In the genomic region with DNA sequence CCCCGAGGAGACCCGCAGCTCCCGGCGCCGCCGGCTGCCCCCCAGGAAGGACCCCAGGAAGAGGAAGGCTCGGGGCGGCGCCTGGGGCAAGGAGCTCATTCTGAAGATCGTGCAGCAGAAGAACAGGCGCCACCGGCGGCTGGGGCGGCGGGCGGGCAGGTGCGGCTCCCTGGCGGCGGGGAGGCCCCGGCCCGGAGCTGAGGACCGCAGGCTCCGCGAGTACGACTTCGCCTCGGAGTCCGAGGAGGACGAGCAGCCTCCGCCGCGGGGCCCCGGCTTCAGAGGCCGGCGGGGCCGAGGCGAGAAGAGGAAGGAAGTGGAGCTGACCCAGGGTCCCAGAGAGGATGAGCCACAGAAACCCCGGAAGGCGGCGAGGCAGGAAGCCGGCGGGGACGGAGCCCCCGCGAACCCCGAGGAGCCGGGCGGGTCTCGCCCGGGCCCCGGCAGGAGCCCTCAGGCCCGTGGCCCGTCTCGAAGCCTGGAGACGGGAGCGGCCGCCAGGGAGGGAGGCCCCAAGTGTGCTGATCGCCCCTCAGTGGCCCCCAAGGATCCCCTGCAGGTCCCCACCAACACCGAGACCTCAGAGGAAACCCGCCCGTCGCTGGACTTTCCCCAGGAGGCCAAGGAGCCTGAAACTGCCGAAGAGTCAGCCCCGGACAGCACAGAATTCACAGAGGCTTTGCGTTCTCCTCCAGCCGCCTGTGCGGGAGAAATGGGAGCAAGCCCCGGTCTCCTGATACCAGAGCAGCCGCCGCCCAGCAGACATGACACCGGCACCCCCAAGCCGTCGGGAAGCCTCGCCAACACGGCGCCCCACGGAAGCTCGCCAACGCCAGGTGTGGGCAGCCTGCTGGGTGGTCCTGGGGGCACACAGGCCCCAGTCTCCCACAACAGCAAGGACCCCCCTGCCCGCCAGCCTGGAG, we compare ENCODE assay signal across 8 cellular contexts. TPM values are rescaled to one million over a fixed set of nuclear protein-coding genes. Genes with fewer than 3 reads are reported as not detected.
DNase-seq lines count a peak whose midpoint lies in the region; ATAC-seq and TF ChIP-seq lines count a peak whose summit lies in the region.

No MANE protein-coding gene starts in this region.

- peak overlapping the region; percentile 62; the same call in 1 of the 2 replicates for H2AFZ ChIP-seq in OCI-LY3 (ENCODE audit: low read depth, low read length)

- TF ChIP-seq CTCF in OCI-LY3 (IDR thresholded peaks at IDR 0.05; ENCODE audit: low read depth, low read length) = no peak
- no peak for TF ChIP-seq CTCF in left lung (IDR thresholded peaks at IDR 0.05)
- TF ChIP-seq CTCF in chondrocyte (IDR thresholded peaks at IDR 0.05) = no peak

- peak; percentile 77 for DNase-seq in activated naive CD8-positive, alpha-beta T cell treated with anti-CD3 and anti-CD28 coated beads, Interleukin-2, amount 10 ng/mL, durations not matched to agents 7 days and 5 days
- no peak for DNase-seq in left lung
- DNase-seq in stimulated activated naive CD8-positive, alpha-beta T cell treated with anti-CD3 and anti-CD28 coated beads, Interleukin-15, Interleukin-2, amounts not matched to agents 100 U/mL and 50 U/mL, for 24 hours = peak; percentile 60
- no peak for DNase-seq in SW480 (ENCODE audit: low spot score)
- no peak for DNase-seq in chondrocyte (ENCODE audit: low spot score)

- peaks cover 4% of the 10 kb centered on the region for H3K4me1 Mint-ChIP-seq in activated naive CD8-positive, alpha-beta T cell treated with anti-CD3 and anti-CD28 coated beads, Interleukin-2, amount 10 ng/mL, durations not matched to agents 7 days and 5 days
- no peaks in the 10 kb centered on the region for H3K4me1 Mint-ChIP-seq in chondrocyte (ENCODE audit: low read depth)

- H3K36me3 Mint-ChIP-seq in activated naive CD8-positive, alpha-beta T cell treated with anti-CD3 and anti-CD28 coated beads, Interleukin-2, amount 10 ng/mL, durations not matched to agents 7 days and 5 days = no peaks in the 10 kb centered on the region
- peaks cover 3% of the 10 kb centered on the region for H3K36me3 Mint-ChIP-seq in chondrocyte (ENCODE audit: low read depth)

- H3K4me2 ChIP-seq in OCI-LY3 (ENCODE audit: low read length) = peak overlapping the region; percentile 79

- H3K9ac ChIP-seq in OCI-LY3 (ENCODE audit: low read length) = peak overlapping the region; percentile 57

- no peaks in the 10 kb centered on the region for H3K9me3 ChIP-seq in OCI-LY3 (ENCODE audit: insufficient read depth, low read length)
- no peaks in the 10 kb centered on the region for H3K9me3 ChIP-seq in left lung

- H3K9me3 Mint-ChIP-seq in activated naive CD8-positive, alpha-beta T cell treated with anti-CD3 and anti-CD28 coated beads, Interleukin-2, amount 10 ng/mL, durations not matched to agents 7 days and 5 days = no peaks in the 10 kb centered on the region
- no peaks in the 10 kb centered on the region for H3K9me3 Mint-ChIP-seq in chondrocyte (ENCODE audit: low read depth)

- peaks cover 11% of the 10 kb centered on the region for H3K27me3 ChIP-seq in OCI-LY3 (ENCODE audit: low read depth, low read length)
- H3K27me3 ChIP-seq in left lung = peaks cover 7 to 71% of the 10 kb centered on the region in 2 donors

- peak overlapping the region; percentile 60 for H3K4me3 Mint-ChIP-seq in activated naive CD8-positive, alpha-beta T cell treated with anti-CD3 and anti-CD28 coated beads, Interleukin-2, amount 10 ng/mL, durations not matched to agents 7 days and 5 days
- no peak overlapping the region for H3K4me3 Mint-ChIP-seq in chondrocyte (ENCODE audit: unreplicated experiment)

- H3K36me3 ChIP-seq in OCI-LY3 (replicated peaks; ENCODE audit: low read depth, low read length) (no peaks in the 10 kb centered on the region), left lung (no peaks in the 10 kb centered on the region)

- H3K4me1 ChIP-seq in OCI-LY3 (ENCODE audit: low read length) (peaks cover 6% of the 10 kb centered on the region; the same call in 1 of the 2 replicates), left lung (peaks cover 9 to 23% of the 10 kb centered on the region in 2 donors)

- H4K20me1 ChIP-seq in OCI-LY3 (ENCODE audit: insufficient read depth, low read length) = no peaks in the 10 kb centered on the region

- no peaks in the 10 kb centered on the region for H3K79me2 ChIP-seq in OCI-LY3 (ENCODE audit: low read length)

- H3K27ac ChIP-seq in OCI-LY3 (ENCODE audit: low read length) = no peak overlapping the region
- H3K27ac ChIP-seq in left lung = peak overlapping the region; percentile 26 to 33

- peak overlapping the region; percentile 68 for H3K27ac Mint-ChIP-seq in activated naive CD8-positive, alpha-beta T cell treated with anti-CD3 and anti-CD28 coated beads, Interleukin-2, amount 10 ng/mL, durations not matched to agents 7 days and 5 days
- H3K27ac Mint-ChIP-seq in chondrocyte (ENCODE audit: unreplicated experiment) = no peak overlapping the region

- ATAC-seq in GM18511 (IDR thresholded peaks at IDR 0.05; ENCODE audit: unreplicated experiment) (peak; percentile 71), left lung (peak; percentile 26), HG03460 (IDR thresholded peaks at IDR 0.05; ENCODE audit: unreplicated experiment) (no peak)
- peak; percentile 67 for ATAC-seq in activated naive CD8-positive, alpha-beta T cell treated with anti-CD3 and anti-CD28 coated beads, Interleukin-2, amount 10 ng/mL, durations not matched to agents 7 days and 5 days (ENCODE audit: low read depth)
- ATAC-seq in stimulated activated naive CD8-positive, alpha-beta T cell treated with anti-CD3 and anti-CD28 coated beads, Interleukin-15, Interleukin-2, amounts not matched to agents 100 U/mL and 50 U/mL, for 24 hours = peak; percentile 42

- peak overlapping the region; percentile 75 for H3K4me3 ChIP-seq in OCI-LY3 (ENCODE audit: low read length)
- H3K4me3 ChIP-seq in left lung = peak overlapping the region; percentile 36 to 45

- intact Hi-C loops in left lung (cut with DNase I) = no loop called here

- H3K27me3 Mint-ChIP-seq in activated naive CD8-positive, alpha-beta T cell treated with anti-CD3 and anti-CD28 coated beads, Interleukin-2, amount 10 ng/mL, durations not matched to agents 7 days and 5 days = no peaks in the 10 kb centered on the region
- H3K27me3 Mint-ChIP-seq in chondrocyte (ENCODE audit: low read depth) = no peaks in the 10 kb centered on the region

- POLR2A ChIA-PET in activated naive CD8-positive, alpha-beta T cell treated with anti-CD3 and anti-CD28 coated beads, Interleukin-2, amount 10 ng/mL, durations not matched to agents 7 days and 5 days (lab: Charles Lee) = interaction anchor here (0.6 to 2.6 kb wide), 9 partner anchors 22 to 1543 kb away, joined by 3 to 6 read pairs (median 3); partner anchors contain the start of genes BANP and ZFPM1

RNA-seq across cellular contexts. Expression of gene ZFPM1, which starts 22.3 kb away (rescaled TPM):
- total RNA-seq in activated naive CD8-positive, alpha-beta T cell treated with anti-CD3 and anti-CD28 coated beads, Interleukin-2, amount 10 ng/mL, durations not matched to agents 7 days and 5 days = 10 to 100 TPM; 19.0 to 19.2 TPM
- total RNA-seq in left lung (1 to 10 TPM; 6.2 to 7.0 TPM), chondrocyte (4.4 to 7.6 TPM (median 7.0 TPM) in 3 replicates)

RNA-seq across cellular contexts. Expression of gene ZNF469, which starts 48.0 kb away (rescaled TPM):
- 1 to 10 TPM; 1.1 to 1.2 TPM for total RNA-seq in activated naive CD8-positive, alpha-beta T cell treated with anti-CD3 and anti-CD28 coated beads, Interleukin-2, amount 10 ng/mL, durations not matched to agents 7 days and 5 days
- total RNA-seq in left lung (1 to 10 TPM; 2.1 to 5.5 TPM), chondrocyte (19.0 to 62.8 TPM (median 60.5 TPM) in 3 replicates)

Comparison
In these comparisons a context has a peak if more than half of its experiments do, and no peak if none do; other contexts are left out.
1. DNase-seq: peak in activated naive CD8-positive, alpha-beta T cell treated with anti-CD3 and anti-CD28 coated beads, Interleukin-2, amount 10 ng/mL, durations not matched to agents 7 days and 5 days (single experiment) and stimulated activated naive CD8-positive, alpha-beta T cell treated with anti-CD3 and anti-CD28 coated beads, Interleukin-15, Interleukin-2, amounts not matched to agents 100 U/mL and 50 U/mL, for 24 hours (single experiment); none in left lung (0 of 2), SW480 (single experiment) and chondrocyte (single experiment).